ENCODE assay signal across 8 cellular contexts in genomic region chr3:44712455-44713075, GRCh38. TPM values are rescaled to one million over a fixed set of nuclear protein-coding genes. Genes with fewer than 3 reads are reported as not detected.
DNase-seq lines count a peak whose midpoint lies in the region; ATAC-seq, FAIRE-seq and TF ChIP-seq lines count a peak whose summit lies in the region.

ZNF502 (plus strand) TSS chr3:44712660; CDS start chr3:44720262, 7,602 bp downstream.

- DNase-seq in GM06990 (ENCODE audit: extremely low read depth, insufficient read length) (peak; percentile 36), NCI-H510A (lab: John Stamatoyannopoulos, UW) (peak; percentile 60), activated T-cell treated with anti-CD3 and anti-CD28 coated beads for 4 hours (peak; percentile 44), endothelial cell of umbilical vein (ENCODE audit: low read depth, low spot score) (peak; percentile 85), mesenteric fat pad (ENCODE audit: low spot score) (peak; percentile 94), NCI-H774 (lab: John Stamatoyannopoulos, UW) (no peak)
- DNase-seq in stimulated activated CD8-positive, alpha-beta memory T cell treated with anti-CD3 and anti-CD28 coated beads, Interleukin-15, amount 100 ng/mL, for 1 hour (ENCODE audit: low read depth): peak; percentile 24

- peaks cover 2% of the 10 kb centered on the region for H3K9me3 ChIP-seq in endothelial cell of umbilical vein (replicated peaks; ENCODE audit: control insufficient read depth, insufficient read depth, low read length)

- H3K79me2 ChIP-seq in endothelial cell of umbilical vein (ENCODE audit: control insufficient read depth, insufficient read depth, low read length): peaks cover 2% of the 10 kb centered on the region

- H3K4me1 ChIP-seq in endothelial cell of umbilical vein (ENCODE audit: control insufficient read depth, extremely low read depth, insufficient read depth, low read length): no peaks in the 10 kb centered on the region

- no peaks in the 10 kb centered on the region for H3K9me1 ChIP-seq in endothelial cell of umbilical vein (replicated peaks; ENCODE audit: control insufficient read depth, extremely low read depth, insufficient read depth, low read length)

- no peak for TF ChIP-seq CTCF in GM06990 (IDR thresholded peaks at IDR 0.05; ENCODE audit: insufficient read depth, low read length, poor library complexity, severe bottlenecking)
- TF ChIP-seq CTCF in endothelial cell of umbilical vein (IDR thresholded peaks at IDR 0.05; ENCODE audit: extremely low read depth in 1 of 2, insufficient read depth in 1 of 2, low read depth in 1 of 2, low read length in 2 of 2): peak; percentile 35 to 43

- no peak for TF ChIP-seq POLR2A in endothelial cell of umbilical vein (IDR thresholded peaks at IDR 0.05; ENCODE audit: low read depth, low read length)

- H3K27me3 ChIP-seq in GM06990 (replicated peaks; ENCODE audit: control insufficient read depth, insufficient read depth, low read length) (no peaks in the 10 kb centered on the region), endothelial cell of umbilical vein (ENCODE audit: control insufficient read depth in 2 of 2, insufficient read depth in 2 of 2, low read length in 2 of 2) (no peaks in the 10 kb centered on the region)

- peak within 1 kb of the TSS; percentile 53 for H3K4me2 ChIP-seq in endothelial cell of umbilical vein (ENCODE audit: insufficient read depth, low read length)

- BruUV-seq in endothelial cell of umbilical vein (replicated peaks; lab: Mats Ljungman, UMichigan): TSS peak; percentile 49

- no peaks in the 10 kb centered on the region for H4K20me1 ChIP-seq in endothelial cell of umbilical vein (replicated peaks; ENCODE audit: control insufficient read depth, extremely low read depth, insufficient read depth, low read length)

- H3K4me3 ChIP-seq in GM06990 (replicated peaks; ENCODE audit: low read depth, low read length) (no peak within 1 kb of the TSS), endothelial cell of umbilical vein (replicated peaks in 1 of 3; ENCODE audit: insufficient read depth in 1 of 3, low read depth in 1 of 3, low read length in 3 of 3) (peak within 1 kb of the TSS; percentile 76 to 98 (median 86))

- CTCF ChIA-PET in endothelial cell of umbilical vein (lab: Charles Lee): interaction anchor here (0.6 to 3.4 kb wide), 6 partner anchors 9 to 201 kb away, joined by 3 to 29 read pairs (median 6); partner anchors contain the start of genes KIAA1143, KIF15, ZNF197 and ZNF501

- peak; percentile 93 for FAIRE-seq in endothelial cell of umbilical vein (lab: Jason Lieb, UNC)

- peak within 1 kb of the TSS; percentile 88 for H2AFZ ChIP-seq in endothelial cell of umbilical vein (ENCODE audit: low read depth, low read length)

- H3K9ac ChIP-seq in endothelial cell of umbilical vein (replicated peaks; ENCODE audit: extremely low read depth, insufficient read depth, low read length): peak within 1 kb of the TSS; percentile 54

- peak within 1 kb of the TSS; percentile 58 for H3K27ac ChIP-seq in endothelial cell of umbilical vein (ENCODE audit: insufficient read depth, low read depth, low read length)

- ATAC-seq in GM19463 (IDR thresholded peaks at IDR 0.05; ENCODE audit: unreplicated experiment): no peak

- dilution Hi-C loops in endothelial cell of umbilical vein (cut with MboI; ENCODE audit: extremely low pct_ligation_motif_present, low sequenced_read_pairs): no loop called here

- intact Hi-C loops in endothelial cell of umbilical vein (cut with micrococcal nuclease): loop anchor here (1.0 kb wide), 6 partner anchors 17 to 389 kb away; partner anchors contain the start of genes KIAA1143, KIF15, ZNF197 and ZNF35

- H3K36me3 ChIP-seq in GM06990 (ENCODE audit: control insufficient read depth, insufficient read depth, low read length) (no peaks in the 10 kb centered on the region), endothelial cell of umbilical vein (ENCODE audit: control insufficient read depth in 2 of 2, extremely low read depth in 1 of 2, insufficient read depth in 2 of 2, low read length in 2 of 2) (no peaks in the 10 kb centered on the region)

- POLR2A ChIA-PET in endothelial cell of umbilical vein (lab: Charles Lee): interaction anchor here (0.6 to 2.3 kb wide), 3 partner anchors 17 to 64 kb away, joined by 3 to 11 read pairs (median 3); partner anchors contain the start of genes KIAA1143, KIF15, ZNF35 and ZNF501

TF ChIP-seq in endothelial cell of umbilical vein, 7 proteins besides CTCF, POLR2A, EP300 and RAD21:
- TF ChIP-seq JUN (IDR thresholded peaks at IDR 0.05; ENCODE audit: borderline replicate concordance, insufficient read depth, insufficient read length, low read depth) (no peak), POLR2AphosphoS5 (IDR thresholded peaks at IDR 0.05; ENCODE audit: insufficient read depth, low read depth, low read length) (peak; percentile 55)

RNA-seq across cellular contexts. Expression of gene ZNF502, which starts in this region (rescaled TPM):
- total RNA-seq in endothelial cell of umbilical vein (4.1 and 4.2 TPM in 2 replicates), mesenteric fat pad (4.3 TPM)
- polyA plus RNA-seq in endothelial cell of umbilical vein: 0.86 and 1.0 TPM in 2 replicates
- 1.5 and 1.9 TPM in 2 replicates for polyA plus RNA-seq in endothelial cell of umbilical vein (2011; cell fraction: cytosol; rRNA removed)
- polyA plus RNA-seq in endothelial cell of umbilical vein (2011; cell fraction: nucleus; rRNA removed): 5.2 and 5.3 TPM in 2 replicates
- polyA plus RNA-seq in endothelial cell of umbilical vein (2012): 2.2 TPM in 2 replicates
- 2.2 and 3.4 TPM in 2 replicates for polyA minus RNA-seq in endothelial cell of umbilical vein
- polyA minus RNA-seq in endothelial cell of umbilical vein (2011; cell fraction: cytosol; rRNA and poly(A)+ RNA removed): not detected
- polyA minus RNA-seq in endothelial cell of umbilical vein (2011; cell fraction: nucleus; rRNA and poly(A)+ RNA removed): 2.9 and 5.6 TPM in 2 replicates
